28 cellular contexts compared by ENCODE assay signal in the genomic region with DNA sequence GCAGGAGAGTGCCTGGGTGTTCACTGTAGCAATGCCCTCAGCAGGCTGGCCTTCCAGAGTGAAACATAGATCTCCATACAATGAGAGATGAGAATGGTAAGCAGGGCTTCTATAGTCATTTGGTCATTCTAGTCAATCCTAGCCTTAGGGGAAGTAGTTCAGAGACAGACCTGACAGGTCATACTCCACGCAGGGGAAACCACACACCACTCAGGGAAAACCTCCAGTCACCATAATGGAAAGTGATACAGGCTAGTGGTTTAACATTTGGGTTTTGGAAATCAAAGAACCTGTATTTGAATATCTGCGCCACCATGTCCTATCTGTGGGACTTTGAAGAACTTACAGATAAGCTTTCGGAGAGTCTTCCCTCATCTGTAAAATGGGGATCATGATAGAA.
"Had no signal": no experiment of that assay in that cellular context is flagged by ENCODE, and none has a peak within 500 bp of the region (broad histone marks: within the 10 kb centered on the region; RNA-seq: fewer than 3 reads in every experiment).

No MANE protein-coding gene starts in this region.

- FAIRE-seq: colon, endometrium, endothelial cell of umbilical vein, frontal cortex had no signal

- H3K9me3 Mint-ChIP-seq: endodermal cell had no signal

- H3K4me1 ChIP-seq: colonic mucosa, esophagus squamous epithelium, foreskin keratinocyte, gastroesophageal sphincter, heart left ventricle, heart right ventricle had no signal

- H3K27ac ChIP-seq: colonic mucosa, coronary artery, dorsolateral prefrontal cortex, epithelial cell of prostate, esophagus squamous epithelium, foreskin keratinocyte, gastrocnemius medialis, gastroesophageal sphincter, heart left ventricle, heart right ventricle had no signal

- H3K27me3 ChIP-seq: colonic mucosa, dorsolateral prefrontal cortex, esophagus squamous epithelium, foreskin keratinocyte, gastrocnemius medialis, gastroesophageal sphincter, heart left ventricle had no signal

- ATAC-seq: effector memory CD8-positive, alpha-beta T cell; esophagus mucosa; foreskin keratinocyte; gastrocnemius medialis; gastroesophageal sphincter; heart left ventricle; heart right ventricle had no signal

- H3K36me3 ChIP-seq: colonic mucosa, esophagus squamous epithelium, gastrocnemius medialis, gastroesophageal sphincter, heart left ventricle, heart right ventricle had no signal

- H3K4me1 Mint-ChIP-seq: endodermal cell had no signal

- DNase-seq: colonic mucosa; cortex of kidney; dermis blood vessel endothelial cell; dorsolateral prefrontal cortex; effector CD4-positive, alpha-beta T cell; effector CD8-positive, alpha-beta T cell; effector memory CD4-positive, alpha-beta T cell; effector memory CD8-positive, alpha-beta T cell; endodermal cell; erythroblast; esophagus squamous epithelium; foreskin fibroblast; foreskin keratinocyte; foreskin melanocyte; gastrocnemius medialis; glutamatergic neuron; head of caudate nucleus; heart left ventricle; heart right ventricle had no signal

- H3K4me3 Mint-ChIP-seq: dendritic cell treated with granulocyte-macrophage colony-stimulating factor and Interleukin-4, amounts not matched to agents 40 ng/mL and 50 ng/mL, for 4 days; effector memory CD8-positive, alpha-beta T cell; endodermal cell had no signal

- H3K27ac Mint-ChIP-seq: dendritic cell treated with granulocyte-macrophage colony-stimulating factor and Interleukin-4, amounts not matched to agents 40 ng/mL and 50 ng/mL, for 4 days; effector memory CD8-positive, alpha-beta T cell; endodermal cell had no signal

- H3K9me3 ChIP-seq: colonic mucosa, esophagus squamous epithelium, gastrocnemius medialis, gastroesophageal sphincter had no signal

- H3K4me3 ChIP-seq: colonic mucosa, coronary artery, dorsolateral prefrontal cortex, esophagus squamous epithelium, gastrocnemius medialis, gastroesophageal sphincter, heart left ventricle, heart right ventricle had no signal

- H3K27me3 Mint-ChIP-seq: dendritic cell treated with granulocyte-macrophage colony-stimulating factor and Interleukin-4, amounts not matched to agents 40 ng/mL and 50 ng/mL, for 4 days; effector memory CD8-positive, alpha-beta T cell had no signal
